15 cellular contexts compared by ENCODE assay signal in the genomic region with DNA sequence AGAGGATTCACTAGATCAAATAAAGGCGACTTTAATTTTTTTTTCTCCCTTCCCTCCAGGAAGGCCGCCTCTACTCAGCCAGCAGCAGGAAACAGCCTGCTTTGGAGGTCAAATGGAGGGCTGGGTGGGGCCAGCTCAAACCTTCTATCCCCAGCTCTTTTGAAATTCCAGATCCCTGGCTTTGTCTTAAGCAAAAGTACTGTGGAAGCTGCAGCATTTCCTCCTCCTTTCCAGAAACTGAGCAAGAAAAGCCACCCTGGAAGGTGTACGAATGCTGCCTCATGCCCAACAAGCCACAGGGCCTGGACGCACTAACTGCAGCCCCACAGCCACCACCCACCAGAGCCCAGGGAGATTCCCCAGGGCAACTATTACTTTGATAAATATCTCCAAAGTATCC. TPM values are rescaled to one million over a fixed set of nuclear protein-coding genes. Genes with fewer than 3 reads are reported as not detected.
DNase-seq lines count a peak whose midpoint lies in the region; ATAC-seq and TF ChIP-seq lines count a peak whose summit lies in the region.
"Had no signal": no experiment of that assay in that cellular context is flagged by ENCODE, and none has a peak within 500 bp of the region (broad histone marks: within the 10 kb centered on the region; RNA-seq: fewer than 3 reads in every experiment).

No MANE protein-coding gene starts in this region.

- H3K4me3 Mint-ChIP-seq in progenitor cell of endocrine pancreas (ENCODE audit: low read depth): peak overlapping the region; percentile 7
- H3K4me3 Mint-ChIP-seq: activated CD4-positive, alpha-beta T cell treated with anti-CD3 and anti-CD28 coated beads, Interleukin-2, amount 10 ng/mL, durations not matched to agents 24 days and 14 days had no signal

- H3K27me3 Mint-ChIP-seq in progenitor cell of endocrine pancreas: no peaks in the 10 kb centered on the region
- H3K27me3 Mint-ChIP-seq: activated CD4-positive, alpha-beta T cell treated with anti-CD3 and anti-CD28 coated beads, Interleukin-2, amount 10 ng/mL, durations not matched to agents 24 days and 14 days had no signal

- intact Hi-C loops in HCT116 (cut with micrococcal nuclease) (loop anchor here (5.0 to 10.0 kb wide), 2 partner anchors 43 to 96 kb away; no protein-coding TSS in a partner anchor), mammary epithelial cell (cut with micrococcal nuclease) (no loop called here)

- H3K9ac ChIP-seq in HCT116 (ENCODE audit: low read length) (peak overlapping the region; percentile 39), mammary epithelial cell (ENCODE audit: insufficient read depth, low read length) (no peak overlapping the region)
- H3K9ac ChIP-seq: BLaER1 treated with 17β-estradiol and CSF1 and Interleukin-3, amounts not matched to agents 10 nM and 100 nM had no signal

- H3K27ac Mint-ChIP-seq in progenitor cell of endocrine pancreas: peak overlapping the region; percentile 80
- H3K27ac Mint-ChIP-seq: activated CD4-positive, alpha-beta T cell treated with anti-CD3 and anti-CD28 coated beads, Interleukin-2, amount 10 ng/mL, durations not matched to agents 24 days and 14 days had no signal

- TF ChIP-seq CTCF in HCT116 (IDR thresholded peaks at IDR 0.05 in 2 of 3, conservative IDR thresholded peaks at IDR 0.05 in 1 of 3; ENCODE audit: borderline replicate concordance in 1 of 3, insufficient read depth in 1 of 3, low read depth in 2 of 3, low read length in 2 of 3) (no peak), mammary epithelial cell (conservative IDR thresholded peaks at IDR 0.05 in 1 of 2, IDR thresholded peaks at IDR 0.05 in 1 of 2; ENCODE audit: extremely low read depth in 1 of 2, insufficient read depth in 1 of 2, low read depth in 1 of 2, low read length in 2 of 2) (no peak), progenitor cell of endocrine pancreas (IDR thresholded peaks at IDR 0.05; ENCODE audit: unreplicated experiment) (no peak), suprapubic skin (IDR thresholded peaks at IDR 0.05) (no peak)

- H3K79me2 ChIP-seq in HCT116 (ENCODE audit: insufficient read depth, low read length): peaks cover 15% of the 10 kb centered on the region
- peaks cover 11% of the 10 kb centered on the region for H3K79me2 ChIP-seq in mammary epithelial cell (ENCODE audit: insufficient read depth, low read length)

- H4K20me1 ChIP-seq in HCT116 (ENCODE audit: insufficient read depth): no peaks in the 10 kb centered on the region
- no peaks in the 10 kb centered on the region for H4K20me1 ChIP-seq in mammary epithelial cell (ENCODE audit: insufficient read depth, low read length)

- H3K4me1 ChIP-seq in HCT116 (ENCODE audit: control insufficient read depth in 1 of 2, insufficient read depth in 2 of 2, low read length in 2 of 2) (peaks cover 30 to 54% of the 10 kb centered on the region in 2 experiments), mammary epithelial cell (ENCODE audit: insufficient read depth, low read length) (peaks cover 22% of the 10 kb centered on the region), suprapubic skin (peaks cover 18% of the 10 kb centered on the region)

- no peaks in the 10 kb centered on the region for H3K9me3 Mint-ChIP-seq in progenitor cell of endocrine pancreas (ENCODE audit: low read depth)
- H3K9me3 Mint-ChIP-seq: activated CD4-positive, alpha-beta T cell treated with anti-CD3 and anti-CD28 coated beads, Interleukin-2, amount 10 ng/mL, durations not matched to agents 24 days and 14 days had no signal

- H3K4me3 ChIP-seq in HCT116 (replicated peaks in 1 of 2; ENCODE audit: low read depth in 1 of 2, low read length in 2 of 2) (no peak overlapping the region), mammary epithelial cell (replicated peaks in 1 of 3; ENCODE audit: insufficient read depth in 1 of 3, low read depth in 2 of 3, low read length in 3 of 3) (no peak overlapping the region), suprapubic skin (no peak overlapping the region)
- H3K4me3 ChIP-seq: BLaER1 treated with 17β-estradiol and CSF1 and Interleukin-3, amounts not matched to agents 10 nM and 100 nM had no signal

- RAD21 ChIA-PET in HCT116 (lab: Charles Lee; ENCODE audit: low non-redundant PET in 1 of 2, low total read pairs in 2 of 2, uncharacterized antibody in 2 of 2, unreplicated experiment in 2 of 2): no interaction called here

- peak; percentile 67 for ATAC-seq in HCT116
- ATAC-seq in HG03354 (IDR thresholded peaks at IDR 0.05; ENCODE audit: poor library complexity, severe bottlenecking, unreplicated experiment): no peak

- no peaks in the 10 kb centered on the region for H3K27me3 ChIP-seq in HCT116 (ENCODE audit: insufficient read depth, low read length)
- no peaks in the 10 kb centered on the region for H3K27me3 ChIP-seq in mammary epithelial cell (ENCODE audit: insufficient read depth, low read length)
- no peaks in the 10 kb centered on the region for H3K27me3 ChIP-seq in suprapubic skin

- 18% methylated on average over 4 of the region's 4 CpGs for WGBS in mammary epithelial cell (ENCODE audit: low coverage, missing lambda C conversion rate)
- 40% methylated on average over 4 of the region's 4 CpGs for WGBS in suprapubic skin

- TF ChIP-seq POLR2A in HCT116 (IDR thresholded peaks at IDR 0.05; ENCODE audit: borderline replicate concordance, extremely low read depth, insufficient read depth, insufficient read length): no peak
- TF ChIP-seq POLR2A in suprapubic skin (IDR thresholded peaks at IDR 0.05): no peak

- DNase-seq in HCT116 (ENCODE audit: low read depth, low spot score) (no peak), mammary epithelial cell (no peak), hepatic stellate cell (ENCODE audit: low spot score) (peak; percentile 18), progenitor cell of endocrine pancreas (ENCODE audit: low spot score, unreplicated experiment) (no peak), NCI-H524 (lab: John Stamatoyannopoulos, UW) (no peak), NCI-H2227 treated with DMSO at 0.1 percent for 48 hours (lab: John Stamatoyannopoulos, UW) (no peak), suprapubic skin (ENCODE audit: low spot score in 2 of 2) (no peak)
- DNase-seq: activated CD4-positive, alpha-beta T cell treated with anti-CD3 and anti-CD28 coated beads, Interleukin-2, amount 10 ng/mL, durations not matched to agents 24 days and 14 days; activated gamma-delta T cell; NCI-H446 treated with DMSO at 0.1 percent for 48 hours; stimulated activated CD4-positive, alpha-beta T cell treated with anti-CD3 and anti-CD28 coated beads, Interleukin-4, amount 100 ng/mL, for 1 hour had no signal

- no peak for TF ChIP-seq EP300 in suprapubic skin (IDR thresholded peaks at IDR 0.05)

- no TSS peak for BruUV-seq in HCT116 (replicated peaks; lab: Mats Ljungman, UMichigan)
- no TSS peak for BruUV-seq in mammary epithelial cell (replicated peaks; lab: Mats Ljungman, UMichigan)

- no peaks in the 10 kb centered on the region for H3K9me2 ChIP-seq in HCT116 (ENCODE audit: insufficient read depth)

- H3K9me3 ChIP-seq in HCT116 (ENCODE audit: control insufficient read depth in 1 of 2, insufficient read depth in 1 of 2, low read depth in 1 of 2, low read length in 2 of 2) (no peaks in the 10 kb centered on the region), mammary epithelial cell (replicated peaks; ENCODE audit: insufficient read depth, low read length) (no peaks in the 10 kb centered on the region), suprapubic skin (no peaks in the 10 kb centered on the region)
- H3K9me3 ChIP-seq: BLaER1 treated with 17β-estradiol and CSF1 and Interleukin-3, amounts not matched to agents 10 nM and 100 nM had no signal

- no peaks in the 10 kb centered on the region for H3K36me3 ChIP-seq in HCT116 (ENCODE audit: control insufficient read depth in 1 of 2, insufficient read depth in 2 of 2, low read length in 2 of 2)
- peaks cover 3% of the 10 kb centered on the region for H3K36me3 ChIP-seq in mammary epithelial cell (ENCODE audit: insufficient read depth, low read length)
- H3K36me3 ChIP-seq in suprapubic skin: no peaks in the 10 kb centered on the region

- H2AFZ ChIP-seq in HCT116 (ENCODE audit: low read depth, low read length, poor library complexity, severe bottlenecking) (no peak overlapping the region), mammary epithelial cell (ENCODE audit: low read depth, low read length) (no peak overlapping the region)

- H3K36me3 Mint-ChIP-seq in progenitor cell of endocrine pancreas (ENCODE audit: insufficient read depth): peaks cover 9% of the 10 kb centered on the region

- no peak for TF ChIP-seq RAD21 in HCT116 (IDR thresholded peaks at IDR 0.05; ENCODE audit: low read depth)

- in situ Hi-C loops in mammary epithelial cell (cut with MboI; ENCODE audit: low sequenced_read_pairs in 2 of 2): no loop called here

- POLR2A ChIA-PET in HCT116 (lab: Charles Lee): no interaction called here

- peak overlapping the region; percentile 48 for H3K4me2 ChIP-seq in HCT116 (ENCODE audit: low read length)
- H3K4me2 ChIP-seq in mammary epithelial cell (ENCODE audit: insufficient read depth, low read depth, low read length): peak overlapping the region; percentile 15
- H3K4me2 ChIP-seq: BLaER1 treated with 17β-estradiol and CSF1 and Interleukin-3, amounts not matched to agents 10 nM and 100 nM had no signal

- H3K4me1 Mint-ChIP-seq in progenitor cell of endocrine pancreas (ENCODE audit: low read depth): peaks cover 30% of the 10 kb centered on the region

- dilution Hi-C loops in mammary epithelial cell (cut with HindIII; ENCODE audit: low sequenced_read_pairs): no loop called here

- H3K27ac ChIP-seq in HCT116 (ENCODE audit: low read depth, low read length): peak overlapping the region; percentile 67
- peak overlapping the region; percentile 57 for H3K27ac ChIP-seq in mammary epithelial cell (ENCODE audit: insufficient read depth, low read depth, low read length)
- no peak overlapping the region for H3K27ac ChIP-seq in suprapubic skin

- CTCF ChIA-PET in HCT116 (lab: Charles Lee): interaction anchor here (1.2 kb wide), 1 partner anchor 134 kb away, joined by 3 read pairs; no protein-coding TSS in a partner anchor
- CTCF ChIA-PET in mammary epithelial cell (lab: Charles Lee; ENCODE audit: low non-redundant PET): no interaction called here

TF ChIP-seq in HCT116, 20 proteins besides CTCF, POLR2A, EP300 and RAD21 (continues in another document):
- TF ChIP-seq EGR1 (IDR thresholded peaks at IDR 0.05; ENCODE audit: low read depth) (no peak), ELF1 (IDR thresholded peaks at IDR 0.05; ENCODE audit: borderline replicate concordance, low read depth) (no peak)

RNA-seq across cellular contexts. Expression of gene ZCCHC13, which starts 55.1 kb away (rescaled TPM):
- not detected for total RNA-seq in HCT116 (2021; ENCODE audit: unreplicated experiment)
- not detected in 2 replicates for polyA plus RNA-seq in HCT116 (2012)
- not detected for total RNA-seq in mammary epithelial cell
- not detected for polyA plus RNA-seq in mammary epithelial cell
- polyA minus RNA-seq in mammary epithelial cell: not detected
- not detected in 2 replicates for total RNA-seq in progenitor cell of endocrine pancreas
- total RNA-seq in suprapubic skin: not detected
- total RNA-seq: activated CD4-positive, alpha-beta T cell treated with anti-CD3 and anti-CD28 coated beads, Interleukin-2, amount 10 ng/mL, durations not matched to agents 24 days and 14 days; dermis microvascular lymphatic vessel endothelial cell; M059J had no signal
